ENCODE assay signal across 9 cellular contexts in genomic region chr3:169968224-169968623, GRCh38. TPM values are rescaled to one million over a fixed set of nuclear protein-coding genes. Genes with fewer than 3 reads are reported as not detected.
DNase-seq lines count a peak whose midpoint lies in the region; ATAC-seq, FAIRE-seq and TF ChIP-seq lines count a peak whose summit lies in the region.
"Had no signal": no experiment of that assay in that cellular context is flagged by ENCODE, and none has a peak within 500 bp of the region (broad histone marks: within the 10 kb centered on the region; RNA-seq: fewer than 3 reads in every experiment).

No MANE protein-coding gene starts in this region.

- no peak for TF ChIP-seq CTCF in keratinocyte (optimal IDR thresholded peaks at IDR 0.05 in 1 of 3, IDR thresholded peaks at IDR 0.05 in 1 of 3, conservative IDR thresholded peaks at IDR 0.05 in 1 of 3; ENCODE audit: extremely low read depth in 1 of 3, insufficient read depth in 2 of 3, low read length in 3 of 3)
- TF ChIP-seq CTCF in stomach (IDR thresholded peaks at IDR 0.05), result no peak

- dilution Hi-C loops in keratinocyte (cut with MboI; ENCODE audit: extremely low pct_ligation_motif_present, low sequenced_read_pairs), result no loop called here

- no peak for TF ChIP-seq EP300 in stomach (IDR thresholded peaks at IDR 0.05)

- H3K36me3 ChIP-seq in keratinocyte (ENCODE audit: control insufficient read depth in 2 of 2, extremely low read depth in 1 of 2, insufficient read depth in 2 of 2, low read length in 2 of 2) (no peaks in the 10 kb centered on the region), stomach (peaks cover 0 to 6% (median 0%) of the 10 kb centered on the region in 4 donors)

- no peaks in the 10 kb centered on the region for H4K20me1 ChIP-seq in keratinocyte (ENCODE audit: control insufficient read depth, extremely low read depth, insufficient read depth, low read length)

- H3K36me3 Mint-ChIP-seq in activated T-cell treated with anti-CD3 and anti-CD28 coated beads, Interleukin-2, amount 50 U/mL, for 4 hours (ENCODE audit: insufficient read depth), result peaks cover 9% of the 10 kb centered on the region
- no peaks in the 10 kb centered on the region for H3K36me3 Mint-ChIP-seq in activated naive CD8-positive, alpha-beta T cell

- DNase-seq in activated T-cell treated with anti-CD3 and anti-CD28 coated beads, Interleukin-2, amount 50 U/mL, for 4 hours, result no peak
- DNase-seq in activated T-cell treated with anti-CD3 and anti-CD28 coated beads for 4 hours (no peak), keratinocyte (ENCODE audit: low read depth, low spot score) (no peak), stomach (no peak), GM19239 (ENCODE audit: insufficient read length, low spot score) (no peak), Kasumi-1 (lab: John Stamatoyannopoulos, UW) (no peak)
- DNase-seq: NCI-H69 had no signal

- TF ChIP-seq POLR2A in stomach (IDR thresholded peaks at IDR 0.05), result no peak

- H3K9me3 ChIP-seq in keratinocyte (ENCODE audit: control insufficient read depth, low read depth, low read length), result no peaks in the 10 kb centered on the region
- H3K9me3 ChIP-seq in stomach, result no peaks in the 10 kb centered on the region

- 10 to 24% (median 15%) methylated on average over 1 of the region's 1 CpG for WGBS in stomach, 5 donors

- H3K9me1 ChIP-seq in keratinocyte (ENCODE audit: control insufficient read depth, extremely low read depth, insufficient read depth, low read length), result no peaks in the 10 kb centered on the region

- peak overlapping the region; percentile 90 for H3K27ac ChIP-seq in keratinocyte (ENCODE audit: control insufficient read depth, insufficient read depth, low read length)
- H3K27ac ChIP-seq in stomach, result peak overlapping the region in 4 of 5 donors; percentile 94 to 99 (median 96)

- H3K4me3 Mint-ChIP-seq in activated T-cell treated with anti-CD3 and anti-CD28 coated beads, Interleukin-2, amount 50 U/mL, for 4 hours, result peak overlapping the region; percentile 93
- H3K4me3 Mint-ChIP-seq in activated naive CD8-positive, alpha-beta T cell, result peak overlapping the region; percentile 95

- ATAC-seq in activated T-cell treated with anti-CD3 and anti-CD28 coated beads, Interleukin-2, amount 50 U/mL, for 4 hours, result no peak
- ATAC-seq in HG02588 (IDR thresholded peaks at IDR 0.05; ENCODE audit: unreplicated experiment), result no peak

- no peaks in the 10 kb centered on the region for H3K27me3 Mint-ChIP-seq in activated T-cell treated with anti-CD3 and anti-CD28 coated beads, Interleukin-2, amount 50 U/mL, for 4 hours (ENCODE audit: low read depth)
- H3K27me3 Mint-ChIP-seq in activated naive CD8-positive, alpha-beta T cell, result no peaks in the 10 kb centered on the region

- H3K4me1 ChIP-seq in keratinocyte (ENCODE audit: control insufficient read depth, extremely low read depth, insufficient read depth, low read length) (peaks cover 17% of the 10 kb centered on the region), stomach (peaks cover 10 to 69% (median 45%) of the 10 kb centered on the region in 4 donors)

- intact Hi-C loops in stomach (cut with DNase I; ENCODE audit: low total_unique reads), result no loop called here

- H3K4me1 Mint-ChIP-seq in activated T-cell treated with anti-CD3 and anti-CD28 coated beads, Interleukin-2, amount 50 U/mL, for 4 hours (ENCODE audit: low read depth), result peaks cover 69% of the 10 kb centered on the region
- H3K4me1 Mint-ChIP-seq in activated naive CD8-positive, alpha-beta T cell (ENCODE audit: low read depth), result peaks cover 71% of the 10 kb centered on the region

- H3K27ac Mint-ChIP-seq in activated naive CD8-positive, alpha-beta T cell, result peak overlapping the region; percentile 51

- H3K9me3 Mint-ChIP-seq in activated T-cell treated with anti-CD3 and anti-CD28 coated beads, Interleukin-2, amount 50 U/mL, for 4 hours, result no peaks in the 10 kb centered on the region
- H3K9me3 Mint-ChIP-seq in activated naive CD8-positive, alpha-beta T cell (ENCODE audit: low read depth), result no peaks in the 10 kb centered on the region

- FAIRE-seq in keratinocyte (lab: Jason Lieb, UNC) (no peak), GM19239 (lab: Jason Lieb, UNC) (no peak)

- H3K79me2 ChIP-seq in keratinocyte (ENCODE audit: control insufficient read depth, insufficient read depth, low read length), result peaks cover 64% of the 10 kb centered on the region

- H3K27me3 ChIP-seq in keratinocyte (ENCODE audit: control insufficient read depth, extremely low read depth, insufficient read depth, low read length) (no peaks in the 10 kb centered on the region), stomach (no peaks in the 10 kb centered on the region)

- H3K9ac ChIP-seq in keratinocyte (ENCODE audit: control insufficient read depth, extremely low read depth, insufficient read depth, low read length), result peak overlapping the region; percentile 99

- peak overlapping the region; percentile 76 to 89 (median 79) for H3K4me3 ChIP-seq in keratinocyte (ENCODE audit: control insufficient read depth in 2 of 3, extremely low read depth in 1 of 3, insufficient read depth in 2 of 3, low read depth in 1 of 3, low read length in 3 of 3)
- peak overlapping the region; percentile 67 to 93 (median 80) for H3K4me3 ChIP-seq in stomach

- H3K4me2 ChIP-seq in keratinocyte (ENCODE audit: control insufficient read depth, extremely low read depth, insufficient read depth, low read depth, low read length), result peak overlapping the region; percentile 90

- no peak overlapping the region for H2AFZ ChIP-seq in keratinocyte (ENCODE audit: control insufficient read depth, low read length)

RNA-seq across cellular contexts. Expression of gene SEC62, which starts 1.6 kb away (rescaled TPM):
- 10 to 100 TPM; 65.9 to 75.6 (median 66.8) TPM for total RNA-seq in activated T-cell treated with anti-CD3 and anti-CD28 coated beads, Interleukin-2, amount 50 U/mL, for 4 hours
- polyA plus RNA-seq in keratinocyte, result 63.3 to 66.7 TPM (median 66.1 TPM) in 3 replicates
- 150 TPM for polyA plus RNA-seq in keratinocyte (2011; ENCODE audit: low read depth)
- polyA plus RNA-seq in keratinocyte (2011; cell fraction: cytosol; rRNA removed), result 17.4 and 34.6 TPM in 2 replicates
- polyA plus RNA-seq in keratinocyte (2011; cell fraction: nucleus; rRNA removed), result 56.5 and 56.9 TPM in 2 replicates
- 81.3 and 88.3 TPM in 2 replicates for polyA plus RNA-seq in keratinocyte (2012; ENCODE audit: low replicate concordance)
- 63.5 to 72.0 TPM (median 69.7 TPM) in 3 replicates for polyA minus RNA-seq in keratinocyte
- 23.6 TPM for polyA minus RNA-seq in keratinocyte (2011; cell fraction: cytosol; rRNA and poly(A)+ RNA removed)
- polyA minus RNA-seq in keratinocyte (2011; cell fraction: nucleus; rRNA and poly(A)+ RNA removed), result 24.5 and 67.7 TPM in 2 replicates
- 10 to 100 TPM; 12.1 to 79.9 (median 45.5) TPM for total RNA-seq in stomach
- polyA plus RNA-seq in stomach, result 100 to 1,000 TPM in 1 of 3 donors, 10 to 100 TPM in 2; 38.1 to 239 (median 80.2) TPM

RNA-seq across cellular contexts. Expression of gene SAMD7, which starts 56.9 kb away (rescaled TPM):
- not detected for total RNA-seq in activated T-cell treated with anti-CD3 and anti-CD28 coated beads, Interleukin-2, amount 50 U/mL, for 4 hours
- polyA plus RNA-seq in keratinocyte, result not detected in 3 replicates
- polyA plus RNA-seq in keratinocyte (2011; ENCODE audit: low read depth), result not detected
- not detected in 2 replicates for polyA plus RNA-seq in keratinocyte (2011; cell fraction: cytosol; rRNA removed)
- polyA plus RNA-seq in keratinocyte (2011; cell fraction: nucleus; rRNA removed), result not detected in 2 replicates
- not detected in 2 replicates for polyA plus RNA-seq in keratinocyte (2012; ENCODE audit: low replicate concordance)
- polyA minus RNA-seq in keratinocyte, result not detected in 3 replicates
- not detected for polyA minus RNA-seq in keratinocyte (2011; cell fraction: cytosol; rRNA and poly(A)+ RNA removed)
- polyA minus RNA-seq in keratinocyte (2011; cell fraction: nucleus; rRNA and poly(A)+ RNA removed), result not detected in 2 replicates
- not detected for total RNA-seq in stomach
- polyA plus RNA-seq in stomach, result not detected
